ENCODE assay signal across 13 cellular contexts in the genomic region with DNA sequence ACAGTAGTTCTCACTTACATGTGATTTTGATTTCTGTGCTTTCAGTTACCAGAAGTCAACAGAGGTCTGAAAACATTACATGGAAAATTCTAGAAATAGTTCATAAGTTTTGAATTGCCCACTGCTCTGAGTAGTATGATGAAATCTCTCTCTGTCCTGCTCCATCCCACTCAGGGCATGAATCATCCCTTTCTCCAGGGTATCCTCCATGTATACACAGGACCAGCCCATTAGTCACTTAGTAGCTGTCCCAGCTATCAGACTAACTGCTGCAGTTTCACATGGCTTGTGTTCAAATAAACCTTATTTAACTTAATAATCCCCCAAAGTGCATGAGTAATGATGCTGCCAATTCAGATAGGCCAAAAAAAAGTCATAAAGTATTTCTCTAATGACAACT. TPM values are rescaled to one million over a fixed set of nuclear protein-coding genes. Genes with fewer than 3 reads are reported as not detected.
DNase-seq lines count a peak whose midpoint lies in the region; ATAC-seq, FAIRE-seq and TF ChIP-seq lines count a peak whose summit lies in the region.
"Had no signal": no experiment of that assay in that cellular context is flagged by ENCODE, and none has a peak within 500 bp of the region (broad histone marks: within the 10 kb centered on the region; RNA-seq: fewer than 3 reads in every experiment).

No MANE protein-coding gene starts in this region.

- no peaks in the 10 kb centered on the region for H3K4me1 ChIP-seq in keratinocyte (ENCODE audit: control insufficient read depth, extremely low read depth, insufficient read depth, low read length)
- H3K4me1 ChIP-seq: testis had no signal

- H3K4me3 ChIP-seq in keratinocyte (ENCODE audit: control insufficient read depth in 2 of 3, extremely low read depth in 1 of 3, insufficient read depth in 2 of 3, low read depth in 1 of 3, low read length in 3 of 3): no peak overlapping the region
- H3K4me3 ChIP-seq: testis had no signal

- TF ChIP-seq CTCF in keratinocyte (optimal IDR thresholded peaks at IDR 0.05 in 1 of 3, IDR thresholded peaks at IDR 0.05 in 1 of 3, conservative IDR thresholded peaks at IDR 0.05 in 1 of 3; ENCODE audit: extremely low read depth in 1 of 3, insufficient read depth in 2 of 3, low read length in 3 of 3): no peak

- no peak overlapping the region for H3K4me2 ChIP-seq in keratinocyte (ENCODE audit: control insufficient read depth, extremely low read depth, insufficient read depth, low read depth, low read length)

- H3K27me3 ChIP-seq in keratinocyte (ENCODE audit: control insufficient read depth, extremely low read depth, insufficient read depth, low read length): no peaks in the 10 kb centered on the region
- H3K27me3 ChIP-seq: testis had no signal

- ATAC-seq in GM18505 (IDR thresholded peaks at IDR 0.05; ENCODE audit: unreplicated experiment) (no peak), GM21381 (IDR thresholded peaks at IDR 0.05; ENCODE audit: unreplicated experiment) (no peak)
- ATAC-seq: Panc1 had no signal

- H3K9ac ChIP-seq in keratinocyte (ENCODE audit: control insufficient read depth, extremely low read depth, insufficient read depth, low read length): no peak overlapping the region

- dilution Hi-C loops in keratinocyte (cut with MboI; ENCODE audit: extremely low pct_ligation_motif_present, low sequenced_read_pairs): no loop called here

- peak; percentile 5 for DNase-seq in ACHN
- peak; percentile 24 for DNase-seq in HK-2 (ENCODE audit: unreplicated experiment)
- DNase-seq in brain pericyte (ENCODE audit: low read depth, low spot score): peak; percentile 50
- DNase-seq in keratinocyte (ENCODE audit: low read depth, low spot score): no peak
- no peak for DNase-seq in NCI-H1417 (lab: John Stamatoyannopoulos, UW)
- DNase-seq in NCI-H69 (lab: John Stamatoyannopoulos, UW): no peak
- DNase-seq: activated B cell treated with CpG ODN at 0.5 μM for 24 hours; dermis blood vessel endothelial cell; stimulated activated CD4-positive, alpha-beta T cell treated with anti-CD3 and anti-CD28 coated beads, Interleukin-4, amount 100 ng/mL, for 1 hour; testis had no signal

- H3K79me2 ChIP-seq in keratinocyte (ENCODE audit: control insufficient read depth, insufficient read depth, low read length): no peaks in the 10 kb centered on the region

- H2AFZ ChIP-seq in keratinocyte (ENCODE audit: control insufficient read depth, low read length): no peak overlapping the region

- no peaks in the 10 kb centered on the region for H3K9me1 ChIP-seq in keratinocyte (ENCODE audit: control insufficient read depth, extremely low read depth, insufficient read depth, low read length)

- TF ChIP-seq POLR2A in GM18505 (IDR thresholded peaks at IDR 0.05; ENCODE audit: borderline replicate concordance, extremely low read depth, insufficient read depth, insufficient read length): no peak

- H3K27ac ChIP-seq in keratinocyte (ENCODE audit: control insufficient read depth, insufficient read depth, low read length): no peak overlapping the region
- H3K27ac ChIP-seq: testis had no signal

- peak; percentile 71 for FAIRE-seq in keratinocyte (lab: Jason Lieb, UNC)

- H3K9me3 ChIP-seq in keratinocyte (ENCODE audit: control insufficient read depth, low read depth, low read length): no peaks in the 10 kb centered on the region
- H3K9me3 ChIP-seq: testis had no signal

- H3K36me3 ChIP-seq in keratinocyte (ENCODE audit: control insufficient read depth in 2 of 2, extremely low read depth in 1 of 2, insufficient read depth in 2 of 2, low read length in 2 of 2): no peaks in the 10 kb centered on the region

- in situ Hi-C loops in ACHN (cut with HindIII; ENCODE audit: low pct_ligation_motif_present, low pct_unique_long_range_greater_than_20kb, low sequenced_read_pairs): no loop called here

- H4K20me1 ChIP-seq in keratinocyte (ENCODE audit: control insufficient read depth, extremely low read depth, insufficient read depth, low read length): no peaks in the 10 kb centered on the region

RNA-seq across cellular contexts. Expression of gene EPHA3, which starts 38.6 kb away (rescaled TPM):
- 0.02 to 0.52 TPM (median 0.13 TPM) in 3 replicates for polyA plus RNA-seq in keratinocyte
- not detected for polyA plus RNA-seq in keratinocyte (2011; ENCODE audit: low read depth)
- 0.03 and 0.05 TPM in 2 replicates for polyA plus RNA-seq in keratinocyte (2011; cell fraction: cytosol; rRNA removed)
- polyA plus RNA-seq in keratinocyte (2011; cell fraction: nucleus; rRNA removed): 0.17 and 0.20 TPM in 2 replicates
- 0.01 and 0.03 TPM in 2 replicates for polyA plus RNA-seq in keratinocyte (2012; ENCODE audit: low replicate concordance)
- polyA minus RNA-seq in keratinocyte: 0.42 to 1.6 TPM in 2 of 3 replicates, not detected in the other
- polyA minus RNA-seq in keratinocyte (2011; cell fraction: cytosol; rRNA and poly(A)+ RNA removed): not detected
- 0.32 and 0.78 TPM in 2 replicates for polyA minus RNA-seq in keratinocyte (2011; cell fraction: nucleus; rRNA and poly(A)+ RNA removed)

Comparison
In these comparisons a context has a peak if more than half of its experiments do, and no peak if none do; other contexts are left out.
1. DNase-seq: peak in ACHN (single experiment), HK-2 (single experiment) and brain pericyte (single experiment); none in keratinocyte (single experiment), NCI-H1417 (0 of 3) and NCI-H69 (single experiment).